ENCODE assay signal across 8 cellular contexts in genomic region chr5:151020304-151021031, GRCh38. TPM values are rescaled to one million over a fixed set of nuclear protein-coding genes. Genes with fewer than 3 reads are reported as not detected.
DNase-seq lines count a peak whose midpoint lies in the region; ATAC-seq and TF ChIP-seq lines count a peak whose summit lies in the region.

TSS of gene GPX3 (plus strand) at chr5:151020591. CDS start at chr5:151020655, 64 bp downstream.

- peak within 1 kb of the TSS; percentile 55 for H3K27ac ChIP-seq in WERI-Rb-1
- H3K27ac ChIP-seq in liver (ENCODE audit: low read depth in 1 of 2, low read length in 2 of 2) = peak within 1 kb of the TSS; percentile 83 to 89

- peaks cover 16 to 65% (median 46%) of the 10 kb centered on the region in 4 donors for H3K4me1 ChIP-seq in liver (ENCODE audit: control insufficient read depth in 4 of 4, insufficient read depth in 4 of 4, low read length in 3 of 4)

- peak; percentile 85 for ATAC-seq in GM19397 (IDR thresholded peaks at IDR 0.05; ENCODE audit: unreplicated experiment)
- ATAC-seq in HG03196 (IDR thresholded peaks at IDR 0.05; ENCODE audit: unreplicated experiment) = no peak

- peak; percentile 11 to 93 (median 66) for DNase-seq in C1 segment of cervical spinal cord (lab: John Stamatoyannopoulos, UW)
- peak; percentile 79 for DNase-seq in HT-29 (ENCODE audit: low spot score)
- peak; percentile 93 for DNase-seq in WERI-Rb-1
- peak; percentile 93 for DNase-seq in ecto neural progenitor cell (ENCODE audit: low spot score)
- peak; percentile 33 for DNase-seq in stimulated activated CD4-positive, alpha-beta T cell treated with anti-CD3 and anti-CD28 coated beads, Interleukin-4, amount 100 ng/mL, for 24 hours

- H3K36me3 ChIP-seq in WERI-Rb-1 (peaks cover 2% of the 10 kb centered on the region; the same call in 1 of the 2 replicates), liver (ENCODE audit: control insufficient read depth in 4 of 4, insufficient read depth in 3 of 4, low read depth in 1 of 4, low read length in 3 of 4) (peaks cover 0 to 9% (median 7%) of the 10 kb centered on the region in 4 donors)

- WGBS in liver = under 1% methylated on average over 51 of the region's 51 CpGs

- H3K4me3 ChIP-seq in WERI-Rb-1 (ENCODE audit: low read depth, low read length) (peak within 1 kb of the TSS; percentile 87), liver (ENCODE audit: low read depth in 1 of 3, low read length in 3 of 3) (peak within 1 kb of the TSS; percentile 72 to 90 (median 79))

- peak; percentile 24 to 45 for TF ChIP-seq RAD21 in liver (IDR thresholded peaks at IDR 0.05)

- H3K9me3 ChIP-seq in WERI-Rb-1 (ENCODE audit: severe bottlenecking) (no peaks in the 10 kb centered on the region), liver (ENCODE audit: control insufficient read depth in 4 of 4, low read length in 3 of 4) (no peaks in the 10 kb centered on the region)

- TF ChIP-seq CTCF in WERI-Rb-1 (IDR thresholded peaks at IDR 0.05; ENCODE audit: low read depth, low read length) = no peak
- no peak for TF ChIP-seq CTCF in liver (IDR thresholded peaks at IDR 0.05; ENCODE audit: low read depth, low read length, missing input control)

- H3K9ac ChIP-seq in liver (ENCODE audit: low read depth in 1 of 2, low read length in 2 of 2) = peak within 1 kb of the TSS; percentile 81 to 92

- no peaks in the 10 kb centered on the region for H3K27me3 ChIP-seq in WERI-Rb-1 (ENCODE audit: insufficient read depth, low read depth, severe bottlenecking)
- no peaks in the 10 kb centered on the region for H3K27me3 ChIP-seq in liver (ENCODE audit: control insufficient read depth in 4 of 4, insufficient read depth in 4 of 4, low read length in 3 of 4)

TF ChIP-seq in liver, 16 proteins besides CTCF, POLR2A, EP300 and RAD21:
- TF ChIP-seq YY1 (IDR thresholded peaks at IDR 0.05) (peak; percentile 95), MAX (IDR thresholded peaks at IDR 0.05) (peak; percentile 84), ATF3 (IDR thresholded peaks at IDR 0.05) (no peak), TAF1 (conservative IDR thresholded peaks at IDR 0.05) (peak; percentile 96), NR2F2 (IDR thresholded peaks at IDR 0.05) (peak; percentile 34), SP1 (IDR thresholded peaks at IDR 0.05) (peak; percentile 86), GABPA (IDR thresholded peaks at IDR 0.05 in 1 of 2, conservative IDR thresholded peaks at IDR 0.05 in 1 of 2) (no peak), HNF4A (conservative IDR thresholded peaks at IDR 0.05) (peak; percentile 77 to 84), JUND (IDR thresholded peaks at IDR 0.05) (peak in 1 of 2 donors; percentile 58), ZBTB33 (IDR thresholded peaks at IDR 0.05) (peak; percentile 73), HNF4G (IDR thresholded peaks at IDR 0.05) (peak; percentile 43), RXRA (IDR thresholded peaks at IDR 0.05) (peak; percentile 79 to 88), FOXA2 (IDR thresholded peaks at IDR 0.05) (peak; percentile 43), FOXA1 (IDR thresholded peaks at IDR 0.05) (no peak), EGR1 (IDR thresholded peaks at IDR 0.05; ENCODE audit: low read depth in 2 of 2) (no peak), REST (IDR thresholded peaks at IDR 0.05) (peak; percentile 92)

RNA-seq across cellular contexts. Expression of gene GPX3, which starts in this region (rescaled TPM):
- 35.0 and 36.4 TPM in 2 replicates for total RNA-seq in HT-29 (2014; rRNA removed; shearing (Covaris generic))
- 100 to 1,000 TPM in 1 of 2 donors, 10 to 100 TPM in 1; 72.9 to 156 TPM for total RNA-seq in liver
- polyA plus RNA-seq in liver = 100 to 1,000 TPM; 318 to 878 TPM

Comparison
In these comparisons a context has a peak if more than half of its experiments do, and no peak if none do; other contexts are left out.
1. DNase-seq: peak in every context shown above with its lines; median percentile 93 in WERI-Rb-1; 93 in ecto neural progenitor cell; 79 in HT-29; 66 in C1 segment of cervical spinal cord; 33 in stimulated activated CD4-positive, alpha-beta T cell treated with anti-CD3 and anti-CD28 coated beads, Interleukin-4, amount 100 ng/mL, for 24 hours.